In genomic region chr11:36564376-36565032, GRCh38 we compare ENCODE assay signal across 8 cellular contexts. TPM values are rescaled to one million over a fixed set of nuclear protein-coding genes. Genes with fewer than 3 reads are reported as not detected.
A peak's percentile ranks its signal among the peaks of the same experiment; 100 is the strongest.
DNase-seq lines count a peak whose midpoint lies in the region; ATAC-seq and TF ChIP-seq lines count a peak whose summit lies in the region.

No MANE protein-coding gene starts in this region.

- H3K27me3 Mint-ChIP-seq in activated CD8-positive, alpha-beta T cell treated with anti-CD3 and anti-CD28 coated beads, Interleukin-2, amount 10 ng/mL, durations not matched to agents 7 days and 5 days (ENCODE audit: low read depth) = peaks cover 47% of the 10 kb centered on the region
- H3K27me3 Mint-ChIP-seq in naive thymus-derived CD8-positive, alpha-beta T cell = peaks cover 19 to 68% (median 31%) of the 10 kb centered on the region in 5 donors

- no peaks in the 10 kb centered on the region for H4K20me1 ChIP-seq in fibroblast of lung (ENCODE audit: control insufficient read depth, extremely low read depth, insufficient read depth, low read length)

- POLR2A ChIA-PET in activated CD8-positive, alpha-beta T cell treated with anti-CD3 and anti-CD28 coated beads, Interleukin-2, amount 10 ng/mL, durations not matched to agents 7 days and 5 days (lab: Charles Lee) = no interaction called here
- POLR2A ChIA-PET in naive thymus-derived CD8-positive, alpha-beta T cell (lab: Charles Lee) = no interaction called here

- no peak for TF ChIP-seq EP300 in tibial nerve (IDR thresholded peaks at IDR 0.05)

- peaks cover 7% of the 10 kb centered on the region for H3K4me1 Mint-ChIP-seq in activated CD8-positive, alpha-beta T cell treated with anti-CD3 and anti-CD28 coated beads, Interleukin-2, amount 10 ng/mL, durations not matched to agents 7 days and 5 days (ENCODE audit: low read depth)
- peaks cover 4 to 12% (median 8%) of the 10 kb centered on the region in 4 donors for H3K4me1 Mint-ChIP-seq in naive thymus-derived CD8-positive, alpha-beta T cell

- H3K4me3 ChIP-seq in fibroblast of lung (replicated peaks in 1 of 4; ENCODE audit: control extremely low read depth in 1 of 4, insufficient read depth in 1 of 4, low read depth in 3 of 4, low read length in 4 of 4) (peak overlapping the region; percentile 4 to 51 (median 34)), tibial nerve (peak overlapping the region in 2 of 4 donors; percentile 23 to 34)

- no peak for TF ChIP-seq POLR2A in tibial nerve (IDR thresholded peaks at IDR 0.05)

- peaks cover 5% of the 10 kb centered on the region for H3K36me3 Mint-ChIP-seq in activated CD8-positive, alpha-beta T cell treated with anti-CD3 and anti-CD28 coated beads, Interleukin-2, amount 10 ng/mL, durations not matched to agents 7 days and 5 days (ENCODE audit: low read depth)
- H3K36me3 Mint-ChIP-seq in naive thymus-derived CD8-positive, alpha-beta T cell = no peaks in the 10 kb centered on the region

- H3K4me1 ChIP-seq in fibroblast of lung (ENCODE audit: control insufficient read depth, extremely low read depth, insufficient read depth, low read length) (no peaks in the 10 kb centered on the region), tibial nerve (no peaks in the 10 kb centered on the region)

- peak; percentile 70 to 78 for TF ChIP-seq CTCF in fibroblast of lung (conservative IDR thresholded peaks at IDR 0.05 in 1 of 2, IDR thresholded peaks at IDR 0.05 in 1 of 2; ENCODE audit: low read depth in 1 of 2, low read length in 2 of 2)
- peak; percentile 50 to 66 (median 55) for TF ChIP-seq CTCF in tibial nerve (IDR thresholded peaks at IDR 0.05)

- DNase-seq in activated gamma-delta T cell treated with Interleukin-2 at 50 U/mL for 16 hours = peak; percentile 44
- DNase-seq in activated gamma-delta T cell (lab: John Stamatoyannopoulos, UW) = no peak
- DNase-seq in NCI-H526 treated with DMSO at 0.1 percent for 48 hours (lab: John Stamatoyannopoulos, UW) = peak; percentile 31
- peak; percentile 68 for DNase-seq in activated CD8-positive, alpha-beta T cell treated with anti-CD3 and anti-CD28 coated beads, Interleukin-2, amount 10 ng/mL, durations not matched to agents 7 days and 5 days
- peak; percentile 46 to 77 for DNase-seq in fibroblast of lung (ENCODE audit: low read depth in 2 of 2)
- peak in 8 of 10 donors; percentile 15 to 68 (median 36) for DNase-seq in naive thymus-derived CD8-positive, alpha-beta T cell
- DNase-seq in tibial nerve (ENCODE audit: low spot score in 2 of 2) = peak in 1 of 2 donors; percentile 60

- no peaks in the 10 kb centered on the region for H3K79me2 ChIP-seq in fibroblast of lung (ENCODE audit: control insufficient read depth, insufficient read depth, low read length)

- H3K27ac ChIP-seq in fibroblast of lung (ENCODE audit: insufficient read depth, low read length) = no peak overlapping the region
- H3K27ac ChIP-seq in tibial nerve = no peak overlapping the region

- peak overlapping the region; percentile 69 for H3K4me2 ChIP-seq in fibroblast of lung (ENCODE audit: extremely low read depth, insufficient read depth, low read length)

- peak; percentile 64 for ATAC-seq in HG03108 (IDR thresholded peaks at IDR 0.05; ENCODE audit: unreplicated experiment)
- peak; percentile 78 for ATAC-seq in activated CD8-positive, alpha-beta T cell treated with anti-CD3 and anti-CD28 coated beads, Interleukin-2, amount 10 ng/mL, durations not matched to agents 7 days and 5 days
- ATAC-seq in naive thymus-derived CD8-positive, alpha-beta T cell = peak; percentile 45 to 59

- no peak overlapping the region for H3K9ac ChIP-seq in fibroblast of lung (ENCODE audit: insufficient read depth, low read length)

- H2AFZ ChIP-seq in fibroblast of lung (ENCODE audit: low read length) = peak overlapping the region; percentile 50

- H3K27me3 ChIP-seq in fibroblast of lung (ENCODE audit: control insufficient read depth, insufficient read depth, low read length) = peaks cover 14% of the 10 kb centered on the region
- no peaks in the 10 kb centered on the region for H3K27me3 ChIP-seq in tibial nerve

- peak overlapping the region; percentile 31 for H3K4me3 Mint-ChIP-seq in activated CD8-positive, alpha-beta T cell treated with anti-CD3 and anti-CD28 coated beads, Interleukin-2, amount 10 ng/mL, durations not matched to agents 7 days and 5 days
- peak overlapping the region; percentile 55 to 83 (median 77) for H3K4me3 Mint-ChIP-seq in naive thymus-derived CD8-positive, alpha-beta T cell

- no peaks in the 10 kb centered on the region for H3K36me3 ChIP-seq in fibroblast of lung (ENCODE audit: control insufficient read depth, insufficient read depth, low read length)
- no peaks in the 10 kb centered on the region for H3K36me3 ChIP-seq in tibial nerve

- peaks cover 6% of the 10 kb centered on the region for H3K9me3 Mint-ChIP-seq in activated CD8-positive, alpha-beta T cell treated with anti-CD3 and anti-CD28 coated beads, Interleukin-2, amount 10 ng/mL, durations not matched to agents 7 days and 5 days (ENCODE audit: insufficient read depth)
- H3K9me3 Mint-ChIP-seq in naive thymus-derived CD8-positive, alpha-beta T cell = peaks cover 0 to 6% (median 0%) of the 10 kb centered on the region in 9 donors

- WGBS in tibial nerve, 2 donors = 1 to 3% methylated on average over 15 of the region's 15 CpGs

- H3K9me3 ChIP-seq in fibroblast of lung (ENCODE audit: control insufficient read depth, insufficient read depth, low read depth, low read length) (no peaks in the 10 kb centered on the region), tibial nerve (peaks cover 0 to 6% (median 0%) of the 10 kb centered on the region in 4 donors)

- CTCF ChIA-PET in activated CD8-positive, alpha-beta T cell treated with anti-CD3 and anti-CD28 coated beads, Interleukin-2, amount 10 ng/mL, durations not matched to agents 7 days and 5 days (lab: Charles Lee) = interaction anchor here (0.6 to 9.7 kb wide), 38 partner anchors 9 to 273 kb away, joined by 3 to 244 read pairs (median 5); partner anchors contain the start of genes IFTAP and TRAF6

- H3K27ac Mint-ChIP-seq in activated CD8-positive, alpha-beta T cell treated with anti-CD3 and anti-CD28 coated beads, Interleukin-2, amount 10 ng/mL, durations not matched to agents 7 days and 5 days = no peak overlapping the region
- H3K27ac Mint-ChIP-seq in naive thymus-derived CD8-positive, alpha-beta T cell = no peak overlapping the region

RNA-seq across cellular contexts. Expression of gene RAG1, which starts 3.3 kb away (rescaled TPM):
- total RNA-seq in activated CD8-positive, alpha-beta T cell treated with anti-CD3 and anti-CD28 coated beads, Interleukin-2, amount 10 ng/mL, durations not matched to agents 7 days and 5 days = under 1 TPM; 0.08 TPM
- total RNA-seq in fibroblast of lung (0.77 and 0.99 TPM in 2 replicates), tibial nerve (under 1 TPM; 0.22 to 0.60 (median 0.41) TPM)
- 0.08 and 0.18 TPM in 2 replicates for polyA plus RNA-seq in fibroblast of lung
- 0.30 and 0.35 TPM in 2 replicates for polyA plus RNA-seq in fibroblast of lung (2012)
- 0.48 TPM in 1 of 2 replicates, not detected in the other for polyA minus RNA-seq in fibroblast of lung (ENCODE audit: low replicate concordance)
- total RNA-seq in naive thymus-derived CD8-positive, alpha-beta T cell = under 1 TPM; 0.58 to 0.68 TPM
- under 1 TPM in 2 of 3 donors, not detected in 1; 0.05 to 0.24 TPM for polyA plus RNA-seq in naive thymus-derived CD8-positive, alpha-beta T cell

RNA-seq across cellular contexts. Expression of gene IFTAP, which starts 29.8 kb away (rescaled TPM):
- 1 to 10 TPM in 1 of 2 experiments, under 1 TPM in 1; 0.90 to 1.5 TPM for total RNA-seq in activated CD8-positive, alpha-beta T cell treated with anti-CD3 and anti-CD28 coated beads, Interleukin-2, amount 10 ng/mL, durations not matched to agents 7 days and 5 days
- 41.1 and 47.0 TPM in 2 replicates for total RNA-seq in fibroblast of lung
- polyA plus RNA-seq in fibroblast of lung = 34.6 and 42.7 TPM in 2 replicates
- 24.8 and 33.9 TPM in 2 replicates for polyA plus RNA-seq in fibroblast of lung (2012)
- 12.6 TPM in 1 of 2 replicates, not detected in the other for polyA minus RNA-seq in fibroblast of lung (ENCODE audit: low replicate concordance)
- 1 to 10 TPM; 2.4 TPM for total RNA-seq in naive thymus-derived CD8-positive, alpha-beta T cell
- polyA plus RNA-seq in naive thymus-derived CD8-positive, alpha-beta T cell = 1 to 10 TPM; 2.7 to 4.7 (median 2.8) TPM
- 10 to 100 TPM; 17.2 to 40.2 (median 20.7) TPM for total RNA-seq in tibial nerve

RNA-seq across cellular contexts. Expression of gene RAG2, which starts 33.5 kb away (rescaled TPM):
- not detected for total RNA-seq in activated CD8-positive, alpha-beta T cell treated with anti-CD3 and anti-CD28 coated beads, Interleukin-2, amount 10 ng/mL, durations not matched to agents 7 days and 5 days
- not detected in 2 replicates for total RNA-seq in fibroblast of lung
- polyA plus RNA-seq in fibroblast of lung = not detected in 2 replicates
- polyA plus RNA-seq in fibroblast of lung (2012) = not detected in 2 replicates
- not detected in 2 replicates for polyA minus RNA-seq in fibroblast of lung (ENCODE audit: low replicate concordance)
- not detected for total RNA-seq in naive thymus-derived CD8-positive, alpha-beta T cell
- not detected for polyA plus RNA-seq in naive thymus-derived CD8-positive, alpha-beta T cell
- total RNA-seq in tibial nerve = not detected

RNA-seq across cellular contexts. Expression of gene TRAF6, which starts 54.4 kb away (rescaled TPM):
- 1 to 10 TPM; 8.8 to 9.1 TPM for total RNA-seq in activated CD8-positive, alpha-beta T cell treated with anti-CD3 and anti-CD28 coated beads, Interleukin-2, amount 10 ng/mL, durations not matched to agents 7 days and 5 days
- total RNA-seq in fibroblast of lung (5.6 and 6.6 TPM in 2 replicates), tibial nerve (10 to 100 TPM in 3 of 4 donors, 1 to 10 TPM in 1; 9.9 to 17.7 (median 13.8) TPM)
- 7.5 and 9.0 TPM in 2 replicates for polyA plus RNA-seq in fibroblast of lung
- 4.7 and 5.0 TPM in 2 replicates for polyA plus RNA-seq in fibroblast of lung (2012)
- polyA minus RNA-seq in fibroblast of lung (ENCODE audit: low replicate concordance) = 6.4 and 15.6 TPM in 2 replicates
- total RNA-seq in naive thymus-derived CD8-positive, alpha-beta T cell = 10 to 100 TPM; 18.9 TPM
- polyA plus RNA-seq in naive thymus-derived CD8-positive, alpha-beta T cell = 1 to 10 TPM; 5.4 to 9.5 (median 6.9) TPM

Comparison
In these comparisons a context has a peak if more than half of its experiments do, and no peak if none do; other contexts are left out.
1. RNA of gene IFTAP, which starts 29.8 kb away (total RNA-seq): 41.1 to 47.0 TPM in fibroblast of lung and 17.2 to 40.2 TPM in tibial nerve; 2.4 TPM in naive thymus-derived CD8-positive, alpha-beta T cell and 0.90 to 1.5 TPM in activated CD8-positive, alpha-beta T cell treated with anti-CD3 and anti-CD28 coated beads, Interleukin-2, amount 10 ng/mL, durations not matched to agents 7 days and 5 days; every median in the first group is over 4 times any median in the second.
2. Peak in every context shown above with its lines, with median percentiles within 50 percentile points of each other: ATAC-seq.